ENCODE assay signal across 26 cellular contexts in genomic region chr12:64203036-64203435, GRCh38.
"Had no signal": no experiment of that assay in that cellular context is flagged by ENCODE, and none has a peak within 500 bp of the region (broad histone marks: within the 10 kb centered on the region; RNA-seq: fewer than 3 reads in every experiment).

No MANE protein-coding gene starts in this region.

- H3K9me3 ChIP-seq: left ventricle myocardium inferior, neutrophil, psoas muscle, right lobe of liver, tibial nerve, uterus had no signal

- H3K4me1 ChIP-seq: left ventricle myocardium inferior, neural progenitor cell, parathyroid adenoma, psoas muscle, right lobe of liver, tibial nerve, uterus had no signal

- H3K4me3 Mint-ChIP-seq: mesothelial cell of epicardium; naive B cell; natural killer cell; nephron progenitor cell; neural progenitor cell; stimulated activated naive CD8-positive, alpha-beta T cell treated with anti-CD3 and anti-CD28 coated beads, Interleukin-15, amount 100 ng/mL, for 72 hours; type B pancreatic cell had no signal

- ATAC-seq: natural killer cell; psoas muscle; right lobe of liver; stimulated activated naive CD8-positive, alpha-beta T cell treated with anti-CD3 and anti-CD28 coated beads, Interleukin-15, amount 100 ng/mL, for 72 hours had no signal

- H3K36me3 Mint-ChIP-seq: natural killer cell, neural progenitor cell had no signal

- H3K4me1 Mint-ChIP-seq: mesothelial cell of epicardium; natural killer cell; nephron progenitor cell; neural progenitor cell; stimulated activated naive CD8-positive, alpha-beta T cell treated with anti-CD3 and anti-CD28 coated beads, Interleukin-15, amount 100 ng/mL, for 72 hours had no signal

- H3K27me3 Mint-ChIP-seq: naive B cell; stimulated activated naive CD8-positive, alpha-beta T cell treated with anti-CD3 and anti-CD28 coated beads, Interleukin-15, amount 100 ng/mL, for 72 hours; type B pancreatic cell had no signal

- FAIRE-seq: islet of Langerhans, kidney had no signal

- H3K4me3 ChIP-seq: left ventricle myocardium inferior, lung, neural progenitor cell, psoas muscle, right lobe of liver, smooth muscle cell, tibial nerve, uterus had no signal

- H3K9ac ChIP-seq: neural progenitor cell, parathyroid adenoma had no signal

- H3K27ac Mint-ChIP-seq: mesothelial cell of epicardium; naive B cell; natural killer cell; nephron progenitor cell; neural progenitor cell; stimulated activated naive CD8-positive, alpha-beta T cell treated with anti-CD3 and anti-CD28 coated beads, Interleukin-15, amount 100 ng/mL, for 72 hours; type B pancreatic cell had no signal

- H2AFZ ChIP-seq: neural progenitor cell, parathyroid adenoma had no signal

- H3K27me3 ChIP-seq: neural progenitor cell, neutrophil, right lobe of liver, tibial nerve, uterus had no signal

- DNase-seq: hippocampal formation; kidney; left ventricle myocardium inferior; mesendoderm; naive B cell; natural killer cell; nephron progenitor cell; occipital lobe; psoas muscle; right lobe of liver; stimulated activated CD4-positive, alpha-beta T cell treated with anti-CD3 and anti-CD28 coated beads, Interleukin-15, amount 100 ng/mL, for 24 hours; stimulated activated CD4-positive, alpha-beta T cell treated with anti-CD3 and anti-CD28 coated beads, Interleukin-2, amount 100 ng/mL, for 24 hours; stimulated activated CD4-positive, alpha-beta T cell treated with anti-CD3 and anti-CD28 coated beads, Interleukin-4, amount 100 ng/mL, for 1 hour; stimulated activated naive CD4-positive, alpha-beta T cell; stimulated activated naive CD8-positive, alpha-beta T cell treated with anti-CD3 and anti-CD28 coated beads, Interleukin-15, amount 100 ng/mL, for 72 hours; substantia nigra; uterus had no signal

- H3K36me3 ChIP-seq: neural progenitor cell, neutrophil, uterus had no signal

- H3K27ac ChIP-seq: left ventricle myocardium inferior, neural progenitor cell, neutrophil, parathyroid adenoma, psoas muscle, right lobe of liver, tibial nerve, uterus had no signal

- H3K9me3 Mint-ChIP-seq: natural killer cell; neural progenitor cell; stimulated activated naive CD8-positive, alpha-beta T cell treated with anti-CD3 and anti-CD28 coated beads, Interleukin-15, amount 100 ng/mL, for 72 hours; type B pancreatic cell had no signal

- H3K4me2 ChIP-seq: neural progenitor cell, smooth muscle cell had no signal
